ENCODE assay signal across 17 cellular contexts in the genomic region with DNA sequence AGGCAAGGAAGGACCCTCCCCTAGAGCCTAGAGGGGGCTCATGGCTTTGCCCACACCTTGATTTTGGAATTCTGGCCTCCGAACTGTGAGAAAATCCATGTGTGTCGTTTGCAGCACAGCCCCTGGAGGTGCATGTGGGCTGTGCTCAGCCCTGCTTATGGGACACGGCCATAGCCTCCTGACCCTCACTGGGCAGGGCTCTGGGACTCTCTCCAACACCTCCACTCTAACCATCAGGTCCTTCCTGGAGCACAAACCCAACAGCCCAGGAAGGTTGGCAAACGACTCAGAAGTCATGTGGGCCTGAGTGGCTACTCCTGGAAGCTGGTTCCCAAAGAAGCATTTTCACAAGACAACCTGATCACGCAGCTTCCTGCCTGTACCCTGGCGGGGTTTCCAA.
A peak's percentile ranks its signal among the peaks of the same experiment; 100 is the strongest.
DNase-seq lines count a peak whose midpoint lies in the region; ATAC-seq and TF ChIP-seq lines count a peak whose summit lies in the region.
"Had no signal": no experiment of that assay in that cellular context is flagged by ENCODE, and none has a peak within 500 bp of the region (broad histone marks: within the 10 kb centered on the region; RNA-seq: fewer than 3 reads in every experiment).

No MANE protein-coding gene starts in this region.

- TF ChIP-seq CTCF in natural killer cell (IDR thresholded peaks at IDR 0.05), result no peak
- no peak for TF ChIP-seq CTCF in epithelial cell of proximal tubule (conservative IDR thresholded peaks at IDR 0.05; ENCODE audit: low read depth, low read length)
- TF ChIP-seq CTCF in upper lobe of right lung (IDR thresholded peaks at IDR 0.05), result no peak
- no peak for TF ChIP-seq CTCF in left ventricle myocardium inferior (IDR thresholded peaks at IDR 0.05; ENCODE audit: borderline replicate concordance)

- H3K4ac ChIP-seq in neuronal stem cell (ENCODE audit: low read length), result no peak overlapping the region

- no peak overlapping the region for H2BK15ac ChIP-seq in neuronal stem cell (ENCODE audit: low read length)

- H2BK12ac ChIP-seq in neuronal stem cell (ENCODE audit: low read length), result no peak overlapping the region

- H3K27ac Mint-ChIP-seq in natural killer cell treated with Interleukin-12 subunit alpha and Interleukin-12 subunit beta and Interleukin-15 and Interleukin-18, amount 100 ng/mL, for 72 hours, result no peak overlapping the region
- no peak overlapping the region for H3K27ac Mint-ChIP-seq in natural killer cell
- H3K27ac Mint-ChIP-seq: CD4-positive, alpha-beta T cell had no signal

- intact Hi-C loops in natural killer cell (cut with micrococcal nuclease) (no loop called here), upper lobe of right lung (cut with DNase I) (no loop called here), left ventricle myocardium inferior (cut with micrococcal nuclease) (no loop called here)

- H3K27ac ChIP-seq in neuronal stem cell (replicated peaks; ENCODE audit: low read length), result no peak overlapping the region
- H3K27ac ChIP-seq in upper lobe of right lung, result no peak overlapping the region
- no peak overlapping the region for H3K27ac ChIP-seq in left ventricle myocardium inferior (replicated peaks)
- H3K27ac ChIP-seq: BLaER1 treated with 17β-estradiol and CSF1 and Interleukin-3, amounts not matched to agents 10 nM and 100 nM; HL-60 had no signal

- no peaks in the 10 kb centered on the region for H3K36me3 Mint-ChIP-seq in natural killer cell treated with Interleukin-12 subunit alpha and Interleukin-12 subunit beta and Interleukin-15 and Interleukin-18, amount 100 ng/mL, for 72 hours
- no peaks in the 10 kb centered on the region for H3K36me3 Mint-ChIP-seq in natural killer cell

- H3K9me3 Mint-ChIP-seq in natural killer cell treated with Interleukin-12 subunit alpha and Interleukin-12 subunit beta and Interleukin-15 and Interleukin-18, amount 100 ng/mL, for 72 hours, result no peaks in the 10 kb centered on the region
- no peaks in the 10 kb centered on the region for H3K9me3 Mint-ChIP-seq in natural killer cell
- H3K9me3 Mint-ChIP-seq: CD4-positive, alpha-beta T cell had no signal

- peak overlapping the region; percentile 17 for H4K8ac ChIP-seq in neuronal stem cell (ENCODE audit: low read depth, low read length)

- peak overlapping the region; percentile 72 for H3K18ac ChIP-seq in neuronal stem cell (ENCODE audit: low read length)

- H2AK5ac ChIP-seq in neuronal stem cell (ENCODE audit: low read depth, low read length), result no peak overlapping the region

- peak; percentile 8 for DNase-seq in natural killer cell treated with Interleukin-12 subunit alpha and Interleukin-12 subunit beta and Interleukin-15 and Interleukin-18, amount 100 ng/mL, for 72 hours (ENCODE audit: low spot score)
- DNase-seq in natural killer cell (no peak), epithelial cell of proximal tubule (ENCODE audit: low read depth) (peak; percentile 35), neuronal stem cell (ENCODE audit: low spot score) (no peak), upper lobe of right lung (peak; percentile 71), H4 (ENCODE audit: low spot score) (no peak), left ventricle myocardium inferior (no peak)
- DNase-seq: 8988T; ACHN; CD4-positive, alpha-beta T cell; DMS153; DND-41; GF-D8 had no signal

- no peak overlapping the region for H4K91ac ChIP-seq in neuronal stem cell (ENCODE audit: low read depth, low read length, poor library complexity)

- H3K4me1 ChIP-seq in neuronal stem cell (ENCODE audit: control insufficient read depth in 2 of 2, insufficient read depth in 1 of 2, low read depth in 1 of 2, low read length in 2 of 2) (peaks cover 19 to 20% of the 10 kb centered on the region in 2 donors), upper lobe of right lung (no peaks in the 10 kb centered on the region), left ventricle myocardium inferior (no peaks in the 10 kb centered on the region)

- H3K4me3 Mint-ChIP-seq in natural killer cell treated with Interleukin-12 subunit alpha and Interleukin-12 subunit beta and Interleukin-15 and Interleukin-18, amount 100 ng/mL, for 72 hours, result no peak overlapping the region
- H3K4me3 Mint-ChIP-seq in natural killer cell, result no peak overlapping the region
- H3K4me3 Mint-ChIP-seq: CD4-positive, alpha-beta T cell had no signal

- no peak overlapping the region for H2AFZ ChIP-seq in neuronal stem cell (ENCODE audit: low read length)

- H3K4me3 ChIP-seq in epithelial cell of proximal tubule (ENCODE audit: low read depth, low read length), result no peak overlapping the region
- no peak overlapping the region for H3K4me3 ChIP-seq in neuronal stem cell (ENCODE audit: low read length in 2 of 2)
- H3K4me3 ChIP-seq in upper lobe of right lung, result no peak overlapping the region
- H3K4me3 ChIP-seq in left ventricle myocardium inferior, result no peak overlapping the region
- H3K4me3 ChIP-seq: BLaER1 treated with 17β-estradiol and CSF1 and Interleukin-3, amounts not matched to agents 10 nM and 100 nM had no signal

- ATAC-seq in natural killer cell treated with Interleukin-12 subunit alpha and Interleukin-12 subunit beta and Interleukin-15 and Interleukin-18, amount 100 ng/mL, for 72 hours, result no peak
- ATAC-seq in natural killer cell (no peak), upper lobe of right lung (peak; percentile 70), GM18907 (IDR thresholded peaks at IDR 0.05; ENCODE audit: unreplicated experiment) (no peak)
- ATAC-seq: HCT116 had no signal

- H3K4me1 Mint-ChIP-seq in natural killer cell treated with Interleukin-12 subunit alpha and Interleukin-12 subunit beta and Interleukin-15 and Interleukin-18, amount 100 ng/mL, for 72 hours (ENCODE audit: low read depth in 2 of 2), result no peaks in the 10 kb centered on the region
- no peaks in the 10 kb centered on the region for H3K4me1 Mint-ChIP-seq in natural killer cell

- no peaks in the 10 kb centered on the region for H3K27me3 ChIP-seq in neuronal stem cell (ENCODE audit: control insufficient read depth in 3 of 3, insufficient read depth in 3 of 3, low read depth in 1 of 3, low read length in 3 of 3)
- no peaks in the 10 kb centered on the region for H3K27me3 ChIP-seq in upper lobe of right lung
- H3K27me3 ChIP-seq in left ventricle myocardium inferior (ENCODE audit: low read depth), result peaks cover 68% of the 10 kb centered on the region
- H3K27me3 ChIP-seq: BLaER1 treated with 17β-estradiol and CSF1 and Interleukin-3, amounts not matched to agents 10 nM and 100 nM had no signal

- no peak overlapping the region for H3K23ac ChIP-seq in neuronal stem cell (ENCODE audit: low read depth, low read length, poor library complexity)

- peaks cover 7% of the 10 kb centered on the region for H3K79me1 ChIP-seq in neuronal stem cell (ENCODE audit: low read depth, low read length)

- no CpG with 5 or more reads among the region's 6 CpGs for WGBS in neuronal stem cell (ENCODE audit: extremely low coverage in 2 of 2, insufficient read length in 2 of 2, insufficient replicate concordance in 1 of 2), 2 donors

- no peak overlapping the region for H2BK5ac ChIP-seq in neuronal stem cell (ENCODE audit: low read length)

- H3K9ac ChIP-seq in neuronal stem cell (ENCODE audit: low read depth, low read length, poor library complexity), result no peak overlapping the region
- H3K9ac ChIP-seq: BLaER1 treated with 17β-estradiol and CSF1 and Interleukin-3, amounts not matched to agents 10 nM and 100 nM had no signal

- no peaks in the 10 kb centered on the region for H3K36me3 ChIP-seq in neuronal stem cell (replicated peaks in 1 of 2; ENCODE audit: control insufficient read depth in 2 of 2, insufficient read depth in 2 of 2, low read length in 2 of 2)
- no peaks in the 10 kb centered on the region for H3K36me3 ChIP-seq in upper lobe of right lung
- no peaks in the 10 kb centered on the region for H3K36me3 ChIP-seq in left ventricle myocardium inferior
- H3K36me3 ChIP-seq: BLaER1 treated with 17β-estradiol and CSF1 and Interleukin-3, amounts not matched to agents 10 nM and 100 nM had no signal

- H3K4me2 ChIP-seq in neuronal stem cell (ENCODE audit: insufficient read depth, low read length, poor library complexity, severe bottlenecking), result no peak overlapping the region
- H3K4me2 ChIP-seq: BLaER1 treated with 17β-estradiol and CSF1 and Interleukin-3, amounts not matched to agents 10 nM and 100 nM had no signal

- peak overlapping the region; percentile 2 for H3K14ac ChIP-seq in neuronal stem cell (ENCODE audit: low read length)

- H3K9me3 ChIP-seq in neuronal stem cell (replicated peaks in 1 of 2; ENCODE audit: control insufficient read depth in 2 of 2, insufficient read depth in 1 of 2, low read depth in 1 of 2, low read length in 2 of 2) (peaks cover 0 to 4% of the 10 kb centered on the region in 2 donors), upper lobe of right lung (no peaks in the 10 kb centered on the region), left ventricle myocardium inferior (replicated peaks) (peaks cover 10% of the 10 kb centered on the region)
- H3K9me3 ChIP-seq: BLaER1 treated with 17β-estradiol and CSF1 and Interleukin-3, amounts not matched to agents 10 nM and 100 nM had no signal

- peaks cover 0 to 4% of the 10 kb centered on the region in 2 donors for H3K27me3 Mint-ChIP-seq in natural killer cell treated with Interleukin-12 subunit alpha and Interleukin-12 subunit beta and Interleukin-15 and Interleukin-18, amount 100 ng/mL, for 72 hours
- no peaks in the 10 kb centered on the region for H3K27me3 Mint-ChIP-seq in natural killer cell (ENCODE audit: low read depth in 2 of 2)

- H2BK120ac ChIP-seq in neuronal stem cell (ENCODE audit: low read depth, low read length), result no peak overlapping the region

Comparison
In these comparisons a context has a peak if more than half of its experiments do, and no peak if none do; other contexts are left out.
1. DNase-seq: peak in natural killer cell treated with Interleukin-12 subunit alpha and Interleukin-12 subunit beta and Interleukin-15 and Interleukin-18, amount 100 ng/mL, for 72 hours (single experiment), epithelial cell of proximal tubule (single experiment) and upper lobe of right lung (single experiment); none in natural killer cell (single experiment), neuronal stem cell (single experiment), H4 (single experiment) and left ventricle myocardium inferior (single experiment).